ENCODE assay signal across 34 cellular contexts in the genomic region with DNA sequence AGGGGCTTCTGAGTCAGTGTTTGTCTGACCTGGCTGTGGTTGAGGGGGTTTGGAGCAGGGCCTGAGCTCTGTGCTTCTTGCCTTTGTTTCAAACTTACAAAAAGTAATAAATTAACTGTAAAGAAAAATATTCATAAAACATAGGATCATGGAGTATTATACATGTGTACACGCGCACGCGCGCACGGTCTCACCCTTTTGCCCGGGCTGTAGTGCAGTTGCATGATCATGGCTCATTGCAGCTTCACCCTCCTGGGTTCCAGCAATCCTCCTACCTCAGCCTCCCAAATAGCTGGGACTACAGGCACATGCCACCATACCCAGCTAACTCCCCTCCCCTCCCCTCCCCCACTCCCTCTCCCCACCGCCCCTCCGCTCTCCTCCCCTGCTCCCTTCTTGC. TPM values are rescaled to one million over a fixed set of nuclear protein-coding genes. Genes with fewer than 3 reads are reported as not detected.
"Had no signal": no experiment of that assay in that cellular context is flagged by ENCODE, and none has a peak within 500 bp of the region (broad histone marks: within the 10 kb centered on the region; RNA-seq: fewer than 3 reads in every experiment).

No MANE protein-coding gene starts in this region.

- DNase-seq: Karpas-422, Kasumi-1, MG63, MM.1S, MV-4-11, NCI-H1048, NCI-H1092, NCI-H1092 treated with DMSO at 0.1 percent for 48 hours, NCI-H1105, NCI-H1105 treated with DMSO at 0.1 percent for 48 hours, NCI-H1417, NCI-H1417 treated with DMSO at 0.1 percent for 48 hours, NCI-H1436, NCI-H1436 treated with DMSO at 0.1 percent for 48 hours, NCI-H146, NCI-H1694, NCI-H1694 treated with DMSO at 0.1 percent for 48 hours, NCI-H187, NCI-H187 treated with DMSO at 0.1 percent for 48 hours, NCI-H1930, NCI-H2029, NCI-H2029 treated with DMSO at 0.1 percent for 48 hours, NCI-H2081, NCI-H2081 treated with DMSO at 0.1 percent for 48 hours, NCI-H2107, NCI-H2171, NCI-H2171 treated with DMSO at 0.1 percent for 48 hours, NCI-H2227 treated with DMSO at 0.1 percent for 48 hours, NCI-H226, NCI-H345, NCI-H446, NCI-H446 treated with DMSO at 0.1 percent for 48 hours, NCI-H510A had no signal

RNA-seq across cellular contexts. Expression of gene TDRD12, which starts 23.5 kb away (rescaled TPM):
- total RNA-seq: NCI-H460 had no signal
